8 cellular contexts compared by ENCODE assay signal in the genomic region with DNA sequence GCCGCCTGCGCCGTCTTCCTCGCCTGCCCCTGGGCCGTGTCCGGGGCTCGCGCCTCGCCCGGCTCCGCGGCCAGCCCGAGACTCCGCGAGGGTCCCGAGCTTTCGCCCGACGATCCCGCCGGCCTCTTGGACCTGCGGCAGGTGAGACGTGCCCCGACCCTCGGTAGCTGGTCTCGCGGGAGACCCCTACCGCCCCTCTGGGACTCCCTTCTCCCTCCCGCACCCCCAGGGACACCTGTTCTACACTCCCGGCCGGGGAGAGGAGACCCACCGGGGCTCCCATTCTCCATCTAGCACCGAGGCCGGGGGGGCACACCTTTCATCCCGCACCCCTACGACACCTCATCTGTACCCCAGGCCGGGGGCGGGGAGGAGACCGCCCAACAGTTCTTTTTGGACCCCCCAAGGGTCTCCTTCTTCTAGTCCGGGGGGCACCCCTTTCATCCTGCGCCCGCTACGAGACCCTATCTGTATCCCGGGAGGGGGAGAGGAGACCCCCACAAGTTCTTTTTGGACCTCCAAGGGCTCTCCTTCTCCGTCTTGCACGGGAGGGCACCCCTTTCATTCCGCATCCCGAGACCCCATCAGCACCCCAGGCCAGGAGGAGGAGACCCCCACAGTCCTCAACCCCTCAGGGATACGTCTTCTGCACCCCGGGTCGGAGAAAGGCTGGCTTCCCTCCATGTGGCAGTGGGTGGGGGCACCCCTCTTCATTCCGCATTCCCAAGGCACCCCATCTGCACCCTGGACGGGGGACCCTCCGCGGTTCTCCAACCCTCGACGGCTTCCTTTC. TPM values are rescaled to one million over a fixed set of nuclear protein-coding genes. Genes with fewer than 3 reads are reported as not detected.
A peak's percentile ranks its signal among the peaks of the same experiment; 100 is the strongest.
DNase-seq lines count a peak whose midpoint lies in the region; ATAC-seq and TF ChIP-seq lines count a peak whose summit lies in the region.

No MANE protein-coding gene starts in this region.

- H3K36me3 ChIP-seq in HEK293 (ENCODE audit: control insufficient read depth in 2 of 2, insufficient read depth in 1 of 2, low read length in 2 of 2) (peaks cover 0 to 19% of the 10 kb centered on the region in 2 experiments; a peak in 1 of 3 replicates), iPS DF 6.9 (ENCODE audit: control insufficient read depth, insufficient read depth, low read length) (peaks cover 4% of the 10 kb centered on the region; the same call in 1 of the 2 replicates)

- peaks cover 10% of the 10 kb centered on the region for H3K36me3 Mint-ChIP-seq in WTC11

- no peaks in the 10 kb centered on the region for H3K9me3 ChIP-seq in HEK293 (ENCODE audit: control insufficient read depth, insufficient read depth, low read depth, low read length)
- H3K9me3 ChIP-seq in iPS DF 6.9 (ENCODE audit: control insufficient read depth, insufficient read depth, low read length) = no peaks in the 10 kb centered on the region

- peaks cover 9% of the 10 kb centered on the region for H3K9me3 Mint-ChIP-seq in WTC11

- H3K27ac Mint-ChIP-seq in WTC11 = no peak overlapping the region; the same call in 1 of the 2 replicates

- peak overlapping the region; percentile 49; the same call in 1 of the 2 replicates for H3K27ac ChIP-seq in HEK293 (ENCODE audit: extremely low read depth, low read depth, low read length)
- H3K27ac ChIP-seq in iPS DF 6.9 (ENCODE audit: low read length) = no peak overlapping the region

- H3K4me3 Mint-ChIP-seq in WTC11 = peak overlapping the region; percentile 74

- CTCF ChIA-PET in HEK293 (lab: Yijun Ruan, JAX) = interaction anchor here (0.6 to 0.8 kb wide), 2 partner anchors 100 to 334 kb away, joined by 3 to 4 read pairs; no protein-coding TSS in a partner anchor
- CTCF ChIA-PET in WTC11 (lab: Charles Lee) = interaction anchor here (0.6 to 1.1 kb wide), 4 partner anchors 9 to 222 kb away, joined by 3 to 13 read pairs (median 4); no protein-coding TSS in a partner anchor

- no CpG with 5 or more reads among the region's 57 CpGs for WGBS in iPS DF 6.9 (ENCODE audit: insufficient coverage, insufficient read length)

- POLR2A ChIA-PET in HEK293 (lab: Yijun Ruan, JAX) (interaction anchor here (0.7 to 1.4 kb wide), 14 partner anchors 9 to 562 kb away, joined by 3 to 17 read pairs (median 4); partner anchors contain the start of genes ALKBH7, GPR108, SH2D3A and SLC25A23), WTC11 (lab: Charles Lee) (interaction anchor here (0.5 to 1.3 kb wide), 5 partner anchors 10 to 332 kb away, joined by 3 to 8 read pairs (median 5); no protein-coding TSS in a partner anchor)

- peaks cover 85% of the 10 kb centered on the region for H3K27me3 Mint-ChIP-seq in WTC11 (ENCODE audit: low read depth)

- no peak for DNase-seq in WTC11 (ENCODE audit: low spot score)
- DNase-seq in iPS DF 6.9 (ENCODE audit: low read depth, low spot score) = no peak
- DNase-seq in stimulated activated naive CD8-positive, alpha-beta T cell treated with anti-CD3 and anti-CD28 coated beads, Interleukin-15, Interleukin-2, amounts not matched to agents 100 U/mL and 50 U/mL, for 24 hours = peak; percentile 27
- no peak for DNase-seq in DMS79 (lab: John Stamatoyannopoulos, UW)
- no peak for DNase-seq in NCI-H2029 treated with DMSO at 0.1 percent for 48 hours (lab: John Stamatoyannopoulos, UW)

- H3K4me3 ChIP-seq in HEK293 (ENCODE audit: low read depth, low read length) (peak overlapping the region; percentile 56), iPS DF 6.9 (ENCODE audit: low read length) (peak overlapping the region; percentile 56; the same call in 1 of the 2 replicates)

- no peaks in the 10 kb centered on the region; the same call in 1 of the 2 replicates for H3K4me1 ChIP-seq in HEK293 (ENCODE audit: control insufficient read depth, insufficient read depth, low read length)
- H3K4me1 ChIP-seq in iPS DF 6.9 (ENCODE audit: control insufficient read depth, insufficient read depth, low read length) = peaks cover 4% of the 10 kb centered on the region

- no peak for TF ChIP-seq CTCF in HEK293 (tag by site-specific recombination; IDR thresholded peaks at IDR 0.05)
- no peak for TF ChIP-seq CTCF in WTC11 (IDR thresholded peaks at IDR 0.05)

- H3K27me3 ChIP-seq in iPS DF 6.9 (ENCODE audit: control insufficient read depth, insufficient read depth, low read length) = peaks cover 14% of the 10 kb centered on the region; the same call in 1 of the 2 replicates

- ATAC-seq in WTC11 (no peak; the same call in 1 of the 2 replicates), GM18511 (IDR thresholded peaks at IDR 0.05; ENCODE audit: unreplicated experiment) (no peak), HG03280 (IDR thresholded peaks at IDR 0.05; ENCODE audit: unreplicated experiment) (no peak)
- no peak for ATAC-seq in stimulated activated naive CD8-positive, alpha-beta T cell treated with anti-CD3 and anti-CD28 coated beads, Interleukin-15, Interleukin-2, amounts not matched to agents 100 U/mL and 50 U/mL, for 24 hours

- H3K4me1 Mint-ChIP-seq in WTC11 = peaks cover 48% of the 10 kb centered on the region

TF ChIP-seq in HEK293, 187 proteins besides CTCF, POLR2A, EP300 and RAD21 (continues in another document):
- TF ChIP-seq ZNF354C (tag by site-specific recombination; IDR thresholded peaks at IDR 0.05; ENCODE audit: borderline replicate concordance, low read depth) (no peak), ZBTB6 (tag by site-specific recombination; IDR thresholded peaks at IDR 0.05) (no peak)
- TF ChIP-seq, protein P1, sequence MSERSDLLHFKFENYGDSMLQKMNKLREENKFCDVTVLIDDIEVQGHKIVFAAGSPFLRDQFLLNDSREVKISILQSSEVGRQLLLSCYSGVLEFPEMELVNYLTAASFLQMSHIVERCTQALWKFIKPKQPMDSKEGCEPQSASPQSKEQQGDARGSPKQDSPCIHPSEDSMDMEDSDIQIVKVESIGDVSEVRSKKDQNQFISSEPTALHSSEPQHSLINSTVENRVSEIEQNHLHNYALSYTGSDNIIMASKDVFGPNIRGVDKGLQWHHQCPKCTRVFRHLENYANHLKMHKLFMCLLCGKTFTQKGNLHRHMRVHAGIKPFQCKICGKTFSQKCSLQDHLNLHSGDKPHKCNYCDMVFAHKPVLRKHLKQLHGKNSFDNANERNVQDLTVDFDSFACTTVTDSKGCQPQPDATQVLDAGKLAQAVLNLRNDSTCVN (tag by site-specific recombination; optimal IDR thresholded peaks at IDR 0.05) = peak; percentile 53
- TF ChIP-seq, protein P2, sequence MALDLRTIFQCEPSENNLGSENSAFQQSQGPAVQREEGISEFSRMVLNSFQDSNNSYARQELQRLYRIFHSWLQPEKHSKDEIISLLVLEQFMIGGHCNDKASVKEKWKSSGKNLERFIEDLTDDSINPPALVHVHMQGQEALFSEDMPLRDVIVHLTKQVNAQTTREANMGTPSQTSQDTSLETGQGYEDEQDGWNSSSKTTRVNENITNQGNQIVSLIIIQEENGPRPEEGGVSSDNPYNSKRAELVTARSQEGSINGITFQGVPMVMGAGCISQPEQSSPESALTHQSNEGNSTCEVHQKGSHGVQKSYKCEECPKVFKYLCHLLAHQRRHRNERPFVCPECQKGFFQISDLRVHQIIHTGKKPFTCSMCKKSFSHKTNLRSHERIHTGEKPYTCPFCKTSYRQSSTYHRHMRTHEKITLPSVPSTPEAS (tag by site-specific recombination; IDR thresholded peaks at IDR 0.05) = no peak

TF ChIP-seq in WTC11, 78 proteins besides CTCF, POLR2A, EP300 and RAD21 (continues in another document):
- TF ChIP-seq, protein P3, sequence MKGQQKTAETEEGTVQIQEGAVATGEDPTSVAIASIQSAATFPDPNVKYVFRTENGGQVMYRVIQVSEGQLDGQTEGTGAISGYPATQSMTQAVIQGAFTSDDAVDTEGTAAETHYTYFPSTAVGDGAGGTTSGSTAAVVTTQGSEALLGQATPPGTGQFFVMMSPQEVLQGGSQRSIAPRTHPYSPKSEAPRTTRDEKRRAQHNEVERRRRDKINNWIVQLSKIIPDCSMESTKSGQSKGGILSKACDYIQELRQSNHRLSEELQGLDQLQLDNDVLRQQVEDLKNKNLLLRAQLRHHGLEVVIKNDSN (CRISPR knock-in tag; IDR thresholded peaks at IDR 0.05) = no peak
- TF ChIP-seq NR1H2 (CRISPR knock-in tag; IDR thresholded peaks at IDR 0.05) (no peak), ZNF671 (CRISPR knock-in tag; IDR thresholded peaks at IDR 0.05) (no peak), E2F5 (CRISPR knock-in tag; IDR thresholded peaks at IDR 0.05) (peak; percentile 40; the same call in 1 of the 2 replicates), TEAD4 (CRISPR knock-in tag; IDR thresholded peaks at IDR 0.05) (no peak), SP1 (CRISPR knock-in tag; conservative IDR thresholded peaks at IDR 0.05) (0 out of 2 replicates have a peak, but pooled peaks have one; percentile 12)
- TF ChIP-seq, protein P4, sequence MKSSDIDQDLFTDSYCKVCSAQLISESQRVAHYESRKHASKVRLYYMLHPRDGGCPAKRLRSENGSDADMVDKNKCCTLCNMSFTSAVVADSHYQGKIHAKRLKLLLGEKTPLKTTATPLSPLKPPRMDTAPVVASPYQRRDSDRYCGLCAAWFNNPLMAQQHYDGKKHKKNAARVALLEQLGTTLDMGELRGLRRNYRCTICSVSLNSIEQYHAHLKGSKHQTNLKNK (CRISPR knock-in tag; IDR thresholded peaks at IDR 0.05) = no peak

RNA-seq across cellular contexts. Expression of gene TNFSF9, which starts 0.5 kb away (rescaled TPM):
- 2.6 to 2.9 TPM (median 2.7 TPM) in 3 replicates for total RNA-seq in WTC11 (2021)

RNA-seq across cellular contexts. Expression of gene TUBB4A, which starts 29.2 kb away (rescaled TPM):
- total RNA-seq in WTC11 (2021) = 18.5 to 33.1 TPM (median 30.2 TPM) in 3 replicates

RNA-seq across cellular contexts. Expression of gene DENND1C, which starts 49.8 kb away (rescaled TPM):
- 4.3 to 6.3 TPM (median 6.1 TPM) in 3 replicates for total RNA-seq in WTC11 (2021)

RNA-seq across cellular contexts. Expression of gene CD70, which starts 59.6 kb away (rescaled TPM):
- total RNA-seq in WTC11 (2021) = 1.7 to 2.1 TPM (median 1.7 TPM) in 3 replicates
